ENCODE assay signal across 8 cellular contexts in genomic region chr1:209202826-209203439, GRCh38.
DNase-seq lines count a peak whose midpoint lies in the region; ATAC-seq and TF ChIP-seq lines count a peak whose summit lies in the region.

No MANE protein-coding gene starts in this region.

- no peaks in the 10 kb centered on the region for H3K79me2 ChIP-seq in Loucy (ENCODE audit: insufficient read depth, low read length)

- H3K4me2 ChIP-seq in Loucy (ENCODE audit: low read depth, low read length, poor library complexity, severe bottlenecking) = no peak overlapping the region

- H2AFZ ChIP-seq in Loucy (ENCODE audit: low read length) = no peak overlapping the region

- no peak overlapping the region for H3K9ac ChIP-seq in Loucy (ENCODE audit: low read depth, low read length, poor library complexity, severe bottlenecking)

- H3K9me2 ChIP-seq in Loucy (replicated peaks; ENCODE audit: low read depth, low read length) = no peaks in the 10 kb centered on the region

- no peaks in the 10 kb centered on the region for H3F3A ChIP-seq in Loucy (ENCODE audit: low read depth)

- H3K36me3 ChIP-seq in Loucy (ENCODE audit: insufficient read depth, low read length) = no peaks in the 10 kb centered on the region

- H3K9me3 ChIP-seq in Loucy (ENCODE audit: insufficient read depth, low read depth, low read length) = no peaks in the 10 kb centered on the region

- no peaks in the 10 kb centered on the region for H3K27me3 ChIP-seq in Loucy (ENCODE audit: insufficient read depth, low read length, poor library complexity, severe bottlenecking)

- TF ChIP-seq CTCF in Loucy (conservative IDR thresholded peaks at IDR 0.05; ENCODE audit: low read length) = peak; percentile 78
- peak; percentile 70 for TF ChIP-seq CTCF in fibroblast of villous mesenchyme (IDR thresholded peaks at IDR 0.05; ENCODE audit: insufficient read depth, low read depth, low read length)

- DNase-seq in activated T-cell treated with anti-CD3 and anti-CD28 coated beads, Interleukin-2, amount 50 U/mL, for 48 hours = peak; percentile 22 to 25
- no peak for DNase-seq in activated T-cell treated with anti-CD3 and anti-CD28 coated beads for 4 hours
- DNase-seq in SKM-1 treated with dmso at 0.1 percent for 144 hours (lab: John Stamatoyannopoulos, UW; ENCODE audit: unreplicated experiment) = peak; percentile 46
- DNase-seq in fibroblast of villous mesenchyme (ENCODE audit: low read depth) = peak; percentile 60
- peak; percentile 20 for DNase-seq in skeletal muscle cell (ENCODE audit: low read depth)

- H4K20me1 ChIP-seq in Loucy (ENCODE audit: insufficient read depth, low read length, poor library complexity, severe bottlenecking) = no peaks in the 10 kb centered on the region

- H3K4me3 ChIP-seq in Loucy (ENCODE audit: low read length, poor library complexity, severe bottlenecking) (no peak overlapping the region), fibroblast of villous mesenchyme (ENCODE audit: low read depth, low read length) (no peak overlapping the region), skeletal muscle cell (ENCODE audit: low read depth, low read length) (no peak overlapping the region)

- ATAC-seq in GM21381 (IDR thresholded peaks at IDR 0.05; ENCODE audit: unreplicated experiment) = no peak
- ATAC-seq in GM19452 (IDR thresholded peaks at IDR 0.05; ENCODE audit: unreplicated experiment) = no peak

- no peaks in the 10 kb centered on the region for H3K4me1 ChIP-seq in Loucy (ENCODE audit: insufficient read depth, low read length, poor library complexity, severe bottlenecking)
